24 cellular contexts compared by ENCODE assay signal in the genomic region with DNA sequence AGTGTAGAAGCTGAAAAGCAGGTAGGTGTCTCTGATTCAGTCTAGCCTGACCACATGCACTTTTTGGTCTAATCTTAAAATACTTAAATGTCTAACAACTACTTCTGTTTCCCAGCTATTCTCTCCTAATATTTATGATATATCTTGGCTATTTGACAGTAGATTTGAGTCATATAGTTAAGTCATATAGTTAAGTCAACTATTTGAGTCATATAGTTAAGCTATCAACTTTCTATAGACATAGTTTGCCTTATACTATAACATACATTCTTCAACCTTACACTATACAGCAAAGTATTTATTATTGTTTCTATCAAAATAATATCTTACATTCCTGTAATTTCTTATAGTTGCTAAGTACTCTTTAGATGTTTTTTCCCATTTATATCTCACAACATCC.
"Had no signal": no experiment of that assay in that cellular context is flagged by ENCODE, and none has a peak within 500 bp of the region (broad histone marks: within the 10 kb centered on the region; RNA-seq: fewer than 3 reads in every experiment).

No MANE protein-coding gene starts in this region.

- H3K27ac ChIP-seq: brain microvascular endothelial cell had no signal

- H3K27me3 ChIP-seq: brain microvascular endothelial cell had no signal

- H3K36me3 ChIP-seq: brain microvascular endothelial cell had no signal

- ATAC-seq: activated CD8-positive, alpha-beta T cell treated with anti-CD3 and anti-CD28 coated beads, Interleukin-2, amount 10 ng/mL, durations not matched to agents 7 days and 5 days; Panc1; T-helper 17 cell; WTC11 had no signal

- DNase-seq: activated CD4-positive, alpha-beta T cell treated with anti-CD3 and anti-CD28 coated beads for 48 hours; activated CD4-positive, alpha-beta T cell treated with anti-CD3 and anti-CD28 coated beads, Interleukin-2, amount 50 U/mL, for 4 hours; activated CD4-positive, CD25-positive, alpha-beta regulatory T cell treated with anti-CD3 and anti-CD28 coated beads, Interleukin-2, amount 50 U/mL, for 72 hours; activated CD8-positive, alpha-beta T cell treated with anti-CD3 and anti-CD28 coated beads, Interleukin-2, amount 10 ng/mL, durations not matched to agents 7 days and 5 days; activated effector memory CD4-positive, alpha-beta T cell treated with anti-CD3 and anti-CD28 coated beads, Interleukin-2, amount 50 U/mL, for 16 hours; activated naive CD4-positive, alpha-beta T cell treated with Interleukin-2 at 50 U/mL for 16 hours; activated T-cell treated with anti-CD3 and anti-CD28 coated beads, Interleukin-2, amount 50 U/mL, for 24 hours; brain microvascular endothelial cell; KG1; MV-4-11; NCI-H1092 treated with DMSO at 0.1 percent for 48 hours; NCI-H1417 treated with DMSO at 0.1 percent for 48 hours; NCI-H1694; NCI-H2029; NCI-H345; NCI-H510A; NCI-H526 treated with DMSO at 0.1 percent for 48 hours; NCI-H82; Right ventricle myocardium superior; RPMI8226; T-helper 17 cell; T-helper 9 cell had no signal
